In genomic region chr6:125217369-125217768, GRCh38 we compare ENCODE assay signal across 27 cellular contexts.
"Had no signal": no experiment of that assay in that cellular context is flagged by ENCODE, and none has a peak within 500 bp of the region (broad histone marks: within the 10 kb centered on the region; RNA-seq: fewer than 3 reads in every experiment).

No MANE protein-coding gene starts in this region.

- H3K4me3 ChIP-seq: stomach, suprapubic skin, testis, thoracic aorta, thyroid gland, tibial artery, tibial nerve, transverse colon, upper lobe of left lung, upper lobe of right lung, uterus, vagina had no signal

- H3K4me1 ChIP-seq: upper lobe of right lung, uterus, vagina had no signal

- H3K9me3 ChIP-seq: stomach, suprapubic skin, testis, thoracic aorta, thyroid gland, tibial artery, tibial nerve, transverse colon, upper lobe of left lung, upper lobe of right lung, uterus, vagina had no signal

- H3K27ac ChIP-seq: stomach, suprapubic skin, testis, thoracic aorta, thyroid gland, tibial artery, tibial nerve, transverse colon, upper lobe of left lung, upper lobe of right lung, uterus, vagina had no signal

- H3K27me3 ChIP-seq: stomach, suprapubic skin, testis, thyroid gland, tibial artery, tibial nerve, transverse colon, upper lobe of left lung, upper lobe of right lung, uterus, vagina had no signal

- DNase-seq: stimulated activated CD4-positive, alpha-beta T cell treated with anti-CD3 and anti-CD28 coated beads, Interleukin-2, amount 100 ng/mL, for 48 hours; stimulated activated CD4-positive, alpha-beta T cell treated with anti-CD3 and anti-CD28 coated beads, Interleukin-4, amount 100 ng/mL, for 1 hour; stimulated activated CD4-positive, alpha-beta T cell treated with anti-CD3 and anti-CD28 coated beads, Interleukin-4, amount 100 ng/mL, for 24 hours; stimulated activated CD4-positive, alpha-beta T cell treated with anti-CD3 and anti-CD28 coated beads, Interleukin-4, amount 100 ng/mL, for 4 hours; stimulated activated CD8-positive, alpha-beta memory T cell treated with anti-CD3 and anti-CD28 coated beads, Interleukin-4, amount 100 ng/mL, for 48 hours; stimulated activated naive B cell treated with anti-CD40 and anti-IgM and Interleukin-4, amounts not matched to agents 10 μg/mL and 1 μg/mL and 100 μg/mL, for 72 hours; stimulated activated naive CD4-positive, alpha-beta T cell; stimulated activated naive CD4-positive, alpha-beta T cell treated with Interleukin-2 at 50 U/mL for 16 hours; stimulated activated naive CD8-positive, alpha-beta T cell treated with anti-CD3 and anti-CD28 coated beads, Interleukin-15, amount 100 ng/mL, for 72 hours; stimulated activated naive CD8-positive, alpha-beta T cell treated with anti-CD3 and anti-CD28 coated beads, Interleukin-15, Interleukin-2, amounts not matched to agents 100 U/mL and 50 U/mL, for 24 hours; stomach; substantia nigra; testis; thyroid gland; tibial artery; transverse colon; trophoblast cell; upper lobe of left lung; upper lobe of right lung; uterus had no signal

- FAIRE-seq: urothelium cell line had no signal

- H3K36me3 ChIP-seq: stomach, suprapubic skin, thoracic aorta, thyroid gland, tibial artery, tibial nerve, transverse colon, upper lobe of left lung, upper lobe of right lung, uterus, vagina had no signal

- ATAC-seq: stimulated activated effector memory CD8-positive, alpha-beta T cell treated with anti-CD3 and anti-CD28 coated beads, Interleukin-12 subunit alpha, Interleukin-12 subunit beta, amount 100 ng/mL, for 72 hours; stimulated activated memory B cell treated with anti-CD40 and anti-IgM and Interleukin-4, amounts not matched to agents 10 μg/mL and 1 μg/mL and 100 μg/mL, for 72 hours; stimulated activated naive B cell treated with anti-CD40 and anti-IgM and Interleukin-4, amounts not matched to agents 10 μg/mL and 1 μg/mL and 100 μg/mL, for 72 hours; stimulated activated naive CD8-positive, alpha-beta T cell treated with anti-CD3 and anti-CD28 coated beads, Interleukin-15, amount 100 ng/mL, for 72 hours; stimulated activated naive CD8-positive, alpha-beta T cell treated with anti-CD3 and anti-CD28 coated beads, Interleukin-15, Interleukin-2, amounts not matched to agents 100 U/mL and 50 U/mL, for 24 hours; upper lobe of right lung had no signal
